ENCODE assay signal across 28 cellular contexts in genomic region chr13:71018544-71018943, GRCh38.
"Had no signal": no experiment of that assay in that cellular context is flagged by ENCODE, and none has a peak within 500 bp of the region (broad histone marks: within the 10 kb centered on the region; RNA-seq: fewer than 3 reads in every experiment).

No MANE protein-coding gene starts in this region.

- H3K4me3 ChIP-seq: neural progenitor cell, ovary, psoas muscle, right lobe of liver, skin epidermis, smooth muscle cell, spleen, suprapubic skin, testis, tibial artery, transverse colon, upper lobe of right lung, uterus had no signal

- H3K36me3 ChIP-seq: neural progenitor cell, ovary, right lobe of liver, spleen, suprapubic skin, tibial artery, transverse colon, upper lobe of right lung, uterus had no signal

- H2AFZ ChIP-seq: neural progenitor cell, parathyroid adenoma had no signal

- H3K4me2 ChIP-seq: neural progenitor cell, smooth muscle cell had no signal

- H3K9ac ChIP-seq: neural progenitor cell, parathyroid adenoma had no signal

- H3K27me3 ChIP-seq: neural progenitor cell, right lobe of liver, spleen, suprapubic skin, testis, tibial artery, transverse colon, upper lobe of right lung, uterus had no signal

- DNase-seq: natural killer cell; occipital lobe; ovary; posterior cingulate gyrus; psoas muscle; right cardiac atrium; right lobe of liver; spleen; stimulated activated CD4-positive, alpha-beta T cell treated with anti-CD3 and anti-CD28 coated beads, Interleukin-12 subunit alpha, Interleukin-12 subunit beta, amount 100 ng/mL, for 4 hours; stimulated activated CD4-positive, alpha-beta T cell treated with anti-CD3 and anti-CD28 coated beads, Interleukin-1b, Interleukin-23, amount 100 ng/mL, for 48 hours; stimulated activated CD4-positive, alpha-beta T cell treated with anti-CD3 and anti-CD28 coated beads, Interleukin-4, amount 100 ng/mL, for 1 hour; stimulated activated CD4-positive, alpha-beta T cell treated with anti-CD3 and anti-CD28 coated beads, Interleukin-4, amount 100 ng/mL, for 4 hours; stimulated activated CD8-positive, alpha-beta memory T cell treated with anti-CD3 and anti-CD28 coated beads, Interleukin-4, amount 100 ng/mL, for 48 hours; stimulated activated naive CD4-positive, alpha-beta T cell; stimulated activated naive CD8-positive, alpha-beta T cell treated with anti-CD3 and anti-CD28 coated beads, Interleukin-15, amount 100 ng/mL, for 72 hours; stimulated activated naive CD8-positive, alpha-beta T cell treated with anti-CD3 and anti-CD28 coated beads, Interleukin-15, Interleukin-2, amounts not matched to agents 100 U/mL and 50 U/mL, for 24 hours; substantia nigra; testis; tibial artery; transverse colon; upper lobe of right lung; uterus had no signal

- H3K4me1 ChIP-seq: parathyroid adenoma, psoas muscle, right lobe of liver, spleen, suprapubic skin, testis, tibial artery, transverse colon, upper lobe of right lung, uterus had no signal

- ATAC-seq: natural killer cell; psoas muscle; right cardiac atrium; right lobe of liver; stimulated activated memory B cell treated with anti-CD40 and anti-IgM and Interleukin-4, amounts not matched to agents 10 μg/mL and 1 μg/mL and 100 μg/mL, for 72 hours; stimulated activated naive CD8-positive, alpha-beta T cell treated with anti-CD3 and anti-CD28 coated beads, Interleukin-15, amount 100 ng/mL, for 72 hours; stimulated activated naive CD8-positive, alpha-beta T cell treated with anti-CD3 and anti-CD28 coated beads, Interleukin-15, Interleukin-2, amounts not matched to agents 100 U/mL and 50 U/mL, for 24 hours; upper lobe of right lung had no signal

- H3K9me3 ChIP-seq: ovary, psoas muscle, right lobe of liver, spleen, suprapubic skin, testis, tibial artery, transverse colon, upper lobe of right lung, uterus had no signal

- H3K27ac ChIP-seq: neural progenitor cell, ovary, parathyroid adenoma, psoas muscle, right lobe of liver, skin epidermis, spleen, suprapubic skin, testis, tibial artery, transverse colon, upper lobe of right lung, uterus had no signal
